Comparison of ENCODE assay signal across 10 cellular contexts in genomic region chr5:59187772-59188347, GRCh38.
DNase-seq lines count a peak whose midpoint lies in the region; ATAC-seq and TF ChIP-seq lines count a peak whose summit lies in the region.
"Had no signal": no experiment of that assay in that cellular context is flagged by ENCODE, and none has a peak within 500 bp of the region (broad histone marks: within the 10 kb centered on the region; RNA-seq: fewer than 3 reads in every experiment).

No MANE protein-coding gene starts in this region.

- peak overlapping the region; percentile 23 to 43 (median 40) for H3K4me3 ChIP-seq in esophagus muscularis mucosa

- no peak overlapping the region for H3K4me3 Mint-ChIP-seq in CD4-positive, alpha-beta T cell
- H3K4me3 Mint-ChIP-seq: central memory CD8-positive, alpha-beta T cell had no signal

- H3K27ac Mint-ChIP-seq in CD4-positive, alpha-beta T cell, result no peak overlapping the region

- H3K4me1 ChIP-seq in esophagus muscularis mucosa, result peaks cover 12 to 43% (median 34%) of the 10 kb centered on the region in 4 donors

- peaks cover 5% of the 10 kb centered on the region for H3K4me1 Mint-ChIP-seq in CD4-positive, alpha-beta T cell (ENCODE audit: low read depth)

- no peaks in the 10 kb centered on the region for H3K27me3 ChIP-seq in esophagus muscularis mucosa
- peaks cover 5% of the 10 kb centered on the region for H3K27me3 ChIP-seq in CD4-positive, alpha-beta T cell (ENCODE audit: control insufficient read depth, insufficient read depth, low read length)

- no peaks in the 10 kb centered on the region for H3K9me3 Mint-ChIP-seq in CD4-positive, alpha-beta T cell
- H3K9me3 Mint-ChIP-seq: central memory CD8-positive, alpha-beta T cell had no signal

- POLR2A ChIA-PET in CD4-positive, alpha-beta T cell (lab: Charles Lee), result interaction anchor here (0.9 kb wide), 1 partner anchor 153 kb away, joined by 3 read pairs; no protein-coding TSS in a partner anchor

- intact Hi-C loops in esophagus muscularis mucosa (cut with DNase I), result loop anchor here (2.0 to 10.0 kb wide), 3 partner anchors 179 to 487 kb away; no protein-coding TSS in a partner anchor
- intact Hi-C loops in CD4-positive, alpha-beta T cell (cut with DNase I, micrococcal nuclease), result loop anchor here (1.0 to 5.0 kb wide), 6 partner anchors 179 to 614 kb away; no protein-coding TSS in a partner anchor

- no peak for TF ChIP-seq EP300 in esophagus muscularis mucosa (IDR thresholded peaks at IDR 0.05)

- no peaks in the 10 kb centered on the region for H3K9me3 ChIP-seq in esophagus muscularis mucosa
- no peaks in the 10 kb centered on the region for H3K9me3 ChIP-seq in CD4-positive, alpha-beta T cell (ENCODE audit: control insufficient read depth, low read length)

- H3K36me3 Mint-ChIP-seq in CD4-positive, alpha-beta T cell (ENCODE audit: low read depth), result no peaks in the 10 kb centered on the region

- no peak for TF ChIP-seq CTCF in esophagus muscularis mucosa (IDR thresholded peaks at IDR 0.05)
- TF ChIP-seq CTCF in CD4-positive, alpha-beta T cell (IDR thresholded peaks at IDR 0.05), result no peak

- peak overlapping the region; percentile 31 to 66 (median 63) for H3K27ac ChIP-seq in esophagus muscularis mucosa (replicated peaks in 1 of 4)
- H3K27ac ChIP-seq in CD4-positive, alpha-beta T cell (ENCODE audit: low read depth, low read length), result no peak overlapping the region
- H3K27ac ChIP-seq: 22Rv1 had no signal

- 35% methylated on average over 4 of the region's 4 CpGs for WGBS in esophagus muscularis mucosa

- CTCF ChIA-PET in CD4-positive, alpha-beta T cell (lab: Charles Lee), result interaction anchor here (1.1 to 1.5 kb wide), 10 partner anchors 8 to 301 kb away, joined by 3 to 12 read pairs (median 4); no protein-coding TSS in a partner anchor

- no peak for TF ChIP-seq POLR2A in esophagus muscularis mucosa (IDR thresholded peaks at IDR 0.05; ENCODE audit: low read depth)

- peak; percentile 45 for DNase-seq in DMS 273 (lab: John Stamatoyannopoulos, UW; ENCODE audit: unreplicated experiment)
- no peak for DNase-seq in DMS 273 treated with DMSO at 0.1 percent for 48 hours (lab: John Stamatoyannopoulos, UW)
- DNase-seq in Kasumi-1 (lab: John Stamatoyannopoulos, UW), result peak; percentile 6 to 9
- no peak for DNase-seq in esophagus muscularis mucosa (ENCODE audit: extremely low spot score)
- peak; percentile 53 for DNase-seq in retina
- no peak for DNase-seq in middle frontal gyrus (ENCODE audit: extremely low spot score, low spot score)
- no peak for DNase-seq in CD4-positive, alpha-beta T cell
- DNase-seq in activated CD8-positive, alpha-beta memory T cell treated with anti-CD3 and anti-CD28 coated beads, Interleukin-2, amount 50 U/mL, for 48 hours, result no peak

- peaks cover 19% of the 10 kb centered on the region for H3K27me3 Mint-ChIP-seq in CD4-positive, alpha-beta T cell

- ATAC-seq in CD4-positive, alpha-beta T cell (ENCODE audit: poor library complexity), result no peak

- H3K36me3 ChIP-seq in esophagus muscularis mucosa, result no peaks in the 10 kb centered on the region

Comparison
In these comparisons a context has a peak if more than half of its experiments do, and no peak if none do; other contexts are left out.
1. DNase-seq: peak in DMS 273 (single experiment), Kasumi-1 (2 of 2) and retina (single experiment); none in DMS 273 treated with DMSO at 0.1 percent for 48 hours (single experiment), esophagus muscularis mucosa (single experiment), middle frontal gyrus (single experiment), CD4-positive, alpha-beta T cell (0 of 10) and activated CD8-positive, alpha-beta memory T cell treated with anti-CD3 and anti-CD28 coated beads, Interleukin-2, amount 50 U/mL, for 48 hours (single experiment).